ENCODE assay signal across 17 cellular contexts in genomic region chr11:128879817-128880216, GRCh38. TPM values are rescaled to one million over a fixed set of nuclear protein-coding genes. Genes with fewer than 3 reads are reported as not detected.
"Had no signal": no experiment of that assay in that cellular context is flagged by ENCODE, and none has a peak within 500 bp of the region (broad histone marks: within the 10 kb centered on the region; RNA-seq: fewer than 3 reads in every experiment).

No MANE protein-coding gene starts in this region.

- H3K4me3 ChIP-seq: ascending aorta, lower lobe of right lung, ovary, stomach, testis had no signal

- H3K27ac ChIP-seq: ascending aorta, lower lobe of right lung, ovary, stomach, testis had no signal

- H3K9me3 ChIP-seq: ascending aorta, lower lobe of right lung, ovary, stomach, testis had no signal

- DNase-seq: activated CD4-positive, alpha-beta T cell treated with anti-CD3 and anti-CD28 coated beads, Interleukin-2, amount 10 ng/mL, durations not matched to agents 24 days and 14 days; activated CD4-positive, CD25-positive, alpha-beta regulatory T cell; immature natural killer cell; lower lobe of right lung; ovary; stimulated activated CD4-positive, alpha-beta T cell treated with anti-CD3 and anti-CD28 coated beads, Interleukin-12 subunit alpha, Interleukin-12 subunit beta, amount 100 ng/mL, for 4 hours; stimulated activated CD4-positive, alpha-beta T cell treated with anti-CD3 and anti-CD28 coated beads, Interleukin-2, amount 100 ng/mL, for 24 hours; stomach; T-helper 17 cell; testis had no signal

- H3K36me3 ChIP-seq: ascending aorta, lower lobe of right lung, ovary, stomach had no signal

- H3K27me3 ChIP-seq: ascending aorta, ovary, testis had no signal

- H3K4me1 ChIP-seq: ascending aorta, lower lobe of right lung, stomach, testis had no signal

RNA-seq across cellular contexts. Expression of gene KCNJ5, which starts 11.3 kb away (rescaled TPM):
- total RNA-seq: activated CD4-positive, alpha-beta T cell treated with anti-CD3 and anti-CD28 coated beads, Interleukin-2, amount 10 ng/mL, durations not matched to agents 24 days and 14 days; activated T-helper 1 cell treated with anti-CD3 and anti-CD28 coated beads, Interleukin-12 subunit alpha, Interleukin-12 subunit beta, Interleukin-2, Interleukin-4 antibody, amounts not matched to agents 30 ng/mL and 10 ng/mL and 1 ng/mL, durations not matched to agents 14 hours and 24 hours and 36 hours; dermis microvascular lymphatic vessel endothelial cell; T-helper 17 cell had no signal
- polyA plus RNA-seq: immature natural killer cell had no signal

RNA-seq across cellular contexts. Expression of gene KCNJ1, which starts 12.7 kb away (rescaled TPM):
- total RNA-seq: activated CD4-positive, alpha-beta T cell treated with anti-CD3 and anti-CD28 coated beads, Interleukin-2, amount 10 ng/mL, durations not matched to agents 24 days and 14 days; activated T-helper 1 cell treated with anti-CD3 and anti-CD28 coated beads, Interleukin-12 subunit alpha, Interleukin-12 subunit beta, Interleukin-2, Interleukin-4 antibody, amounts not matched to agents 30 ng/mL and 10 ng/mL and 1 ng/mL, durations not matched to agents 14 hours and 24 hours and 36 hours; ascending aorta; epithelial cell of proximal tubule; frontal cortex; neural crest cell; stomach; ureter had no signal
- polyA plus RNA-seq: immature natural killer cell, ovary had no signal
